Comparison of ENCODE assay signal across 18 cellular contexts in genomic region chr1:227388771-227389170, GRCh38.
DNase-seq lines count a peak whose midpoint lies in the region; ATAC-seq, FAIRE-seq and TF ChIP-seq lines count a peak whose summit lies in the region.
"Had no signal": no experiment of that assay in that cellular context is flagged by ENCODE, and none has a peak within 500 bp of the region (broad histone marks: within the 10 kb centered on the region; RNA-seq: fewer than 3 reads in every experiment).

No MANE protein-coding gene starts in this region.

- peak overlapping the region; percentile 73 for H2BK120ac ChIP-seq in mesendoderm (ENCODE audit: low read depth, low read length)

- H3K36me3 Mint-ChIP-seq in astrocyte (ENCODE audit: low read depth, unreplicated experiment) = no peaks in the 10 kb centered on the region
- H3K36me3 Mint-ChIP-seq: CD14-positive monocyte had no signal

- H3K4me3 Mint-ChIP-seq in astrocyte (ENCODE audit: unreplicated experiment) = peak overlapping the region; percentile 35
- H3K4me3 Mint-ChIP-seq: CD14-positive monocyte had no signal

- H2AK5ac ChIP-seq in mesendoderm (ENCODE audit: low read length) = no peak overlapping the region

- peak overlapping the region; percentile 15 for H3K27ac ChIP-seq in PC-3 (ENCODE audit: low read length)
- H3K27ac ChIP-seq in astrocyte (ENCODE audit: low read depth, low read length) = no peak overlapping the region
- no peak overlapping the region for H3K27ac ChIP-seq in mesendoderm (ENCODE audit: low read depth, low read length)
- H3K27ac ChIP-seq in body of pancreas = no peak overlapping the region

- DNase-seq in ELF-1 (ENCODE audit: low read depth, low spot score) = peak; percentile 42
- DNase-seq in PC-3 = peak; percentile 80
- DNase-seq in astrocyte (ENCODE audit: low read depth) = no peak
- DNase-seq in mesendoderm = peak; percentile 49
- no peak for DNase-seq in body of pancreas
- DNase-seq in foreskin fibroblast = no peak
- no peak for DNase-seq in DMS53 treated with DMSO at 0.1 percent for 48 hours (lab: John Stamatoyannopoulos, UW; ENCODE audit: unreplicated experiment)
- DNase-seq: Karpas-422, NCI-H1417, NCI-H2029 treated with DMSO at 0.1 percent for 48 hours, NCI-H510A treated with DMSO at 0.1 percent for 48 hours had no signal

- H3K4me3 ChIP-seq in PC-3 (ENCODE audit: low read length) = no peak overlapping the region; the same call in 1 of the 2 replicates
- H3K4me3 ChIP-seq in astrocyte (ENCODE audit: insufficient read depth, low read depth, low read length) = no peak overlapping the region
- H3K4me3 ChIP-seq in mesendoderm (ENCODE audit: low read length) = no peak overlapping the region
- no peak overlapping the region for H3K4me3 ChIP-seq in body of pancreas
- no peak overlapping the region for H3K4me3 ChIP-seq in foreskin fibroblast (ENCODE audit: low read depth in 1 of 2, low read length in 2 of 2)
- H3K4me3 ChIP-seq: GM12878 had no signal

- intact Hi-C loops in PC-3 (cut with micrococcal nuclease) (loop anchor here (1.0 to 2.0 kb wide), 3 partner anchors 16 to 71 kb away; no protein-coding TSS in a partner anchor), body of pancreas (cut with DNase I) (no loop called here)

- H3K4me2 ChIP-seq in PC-3 (ENCODE audit: low read length) (peak overlapping the region; percentile 33), astrocyte (ENCODE audit: low read length) (no peak overlapping the region), mesendoderm (ENCODE audit: low read length) (no peak overlapping the region)

- peaks cover 8% of the 10 kb centered on the region for H3K4me1 Mint-ChIP-seq in astrocyte (ENCODE audit: low read depth, unreplicated experiment)
- H3K4me1 Mint-ChIP-seq: CD14-positive monocyte had no signal

- H3K4ac ChIP-seq in mesendoderm (ENCODE audit: low read depth, low read length) = no peak overlapping the region

- H3K56ac ChIP-seq in mesendoderm (ENCODE audit: low read length) = no peak overlapping the region

- peak; percentile 84 for ATAC-seq in PC-3
- no peak for ATAC-seq in body of pancreas
- no peak for ATAC-seq in GM18870 (IDR thresholded peaks at IDR 0.05; ENCODE audit: unreplicated experiment)
- ATAC-seq: GM12878, Right ventricle myocardium inferior had no signal

- H3K27me3 Mint-ChIP-seq in astrocyte (ENCODE audit: low read depth, unreplicated experiment) = peaks cover 4% of the 10 kb centered on the region

- no peak overlapping the region for H3K23ac ChIP-seq in mesendoderm (ENCODE audit: low read length)

- H2AFZ ChIP-seq in PC-3 (ENCODE audit: low read length) (peak overlapping the region; percentile 12; the same call in 1 of the 2 replicates), astrocyte (ENCODE audit: low read depth, low read length) (no peak overlapping the region)

- no peak overlapping the region for H2BK15ac ChIP-seq in mesendoderm (replicated peaks; ENCODE audit: low read depth)

- H2BK5ac ChIP-seq in mesendoderm (ENCODE audit: low read length) = no peak overlapping the region

- H3K27me3 ChIP-seq in PC-3 (ENCODE audit: low read length) = no peaks in the 10 kb centered on the region
- H3K27me3 ChIP-seq in astrocyte (ENCODE audit: insufficient read depth, low read length) = no peaks in the 10 kb centered on the region
- H3K27me3 ChIP-seq in mesendoderm (ENCODE audit: insufficient read depth, low read length, poor library complexity) = no peaks in the 10 kb centered on the region
- no peaks in the 10 kb centered on the region for H3K27me3 ChIP-seq in body of pancreas

- H4K20me1 ChIP-seq in PC-3 (ENCODE audit: low read length) (no peaks in the 10 kb centered on the region), astrocyte (ENCODE audit: insufficient read depth, low read length) (no peaks in the 10 kb centered on the region)

- H3K79me2 ChIP-seq in PC-3 (ENCODE audit: low read length) (no peaks in the 10 kb centered on the region), astrocyte (ENCODE audit: insufficient read depth, low read length) (no peaks in the 10 kb centered on the region), mesendoderm (ENCODE audit: control insufficient read depth, insufficient read depth, low read length) (no peaks in the 10 kb centered on the region)

- TF ChIP-seq CTCF in PC-3 (conservative IDR thresholded peaks at IDR 0.05; ENCODE audit: low read depth, low read length) (no peak), astrocyte (IDR thresholded peaks at IDR 0.05; ENCODE audit: insufficient read depth, low read depth, low read length) (no peak), body of pancreas (IDR thresholded peaks at IDR 0.05) (no peak), foreskin fibroblast (IDR thresholded peaks at IDR 0.05; ENCODE audit: low read depth, low read length) (no peak)

- no peaks in the 10 kb centered on the region for H3K79me1 ChIP-seq in mesendoderm (ENCODE audit: low read length)

- H4K8ac ChIP-seq in mesendoderm (ENCODE audit: low read depth, low read length) = no peak overlapping the region

- no peaks in the 10 kb centered on the region for H3F3A ChIP-seq in PC-3 (ENCODE audit: low read length, unreplicated experiment)

- H3K36me3 ChIP-seq in PC-3 (ENCODE audit: low read depth, low read length) (no peaks in the 10 kb centered on the region), astrocyte (ENCODE audit: insufficient read depth, low read length) (no peaks in the 10 kb centered on the region), mesendoderm (ENCODE audit: control insufficient read depth, insufficient read depth, low read length) (no peaks in the 10 kb centered on the region), body of pancreas (replicated peaks in 1 of 2; ENCODE audit: insufficient read depth in 1 of 2, low read depth in 2 of 2) (no peaks in the 10 kb centered on the region)

- no peaks in the 10 kb centered on the region for H3K9me3 Mint-ChIP-seq in astrocyte (ENCODE audit: unreplicated experiment)

- CTCF ChIA-PET in PC-3 (lab: Charles Lee) = interaction anchor here (0.6 kb wide), 1 partner anchor 17 kb away, joined by 3 read pairs; no protein-coding TSS in a partner anchor

- H3K9ac ChIP-seq in PC-3 (ENCODE audit: low read length) (no peak overlapping the region), astrocyte (ENCODE audit: low read length) (no peak overlapping the region), mesendoderm (ENCODE audit: low read length) (no peak overlapping the region)

- no peak overlapping the region for H4K5ac ChIP-seq in mesendoderm (ENCODE audit: low read length)

- no peak overlapping the region for H3K18ac ChIP-seq in mesendoderm (ENCODE audit: low read length)

- BruUV-seq in PC-3 (replicated peaks; lab: Mats Ljungman, UMichigan) = no TSS peak

- FAIRE-seq in astrocyte (lab: Jason Lieb, UNC) = no peak
- FAIRE-seq: A204.1, GM12878, H1 had no signal

- no peak for TF ChIP-seq POLR2A in body of pancreas (IDR thresholded peaks at IDR 0.05)

- no peaks in the 10 kb centered on the region for H3K9me2 ChIP-seq in PC-3 (replicated peaks; ENCODE audit: low read length)

- POLR2A ChIA-PET in PC-3 (lab: Charles Lee; ENCODE audit: unreplicated experiment) = interaction anchor here (0.6 kb wide), 2 partner anchors 43 to 474 kb away, joined by 3 to 8 read pairs; no protein-coding TSS in a partner anchor

- H3K4me1 ChIP-seq in PC-3 (ENCODE audit: insufficient read depth, low read length) (peaks cover 13% of the 10 kb centered on the region), astrocyte (ENCODE audit: insufficient read depth, low read length) (no peaks in the 10 kb centered on the region), mesendoderm (ENCODE audit: control insufficient read depth, low read depth, low read length) (no peaks in the 10 kb centered on the region), body of pancreas (no peaks in the 10 kb centered on the region)

- no peak overlapping the region for H3K27ac Mint-ChIP-seq in astrocyte (ENCODE audit: unreplicated experiment)
- H3K27ac Mint-ChIP-seq: CD14-positive monocyte had no signal

- H3K9me3 ChIP-seq in PC-3 (ENCODE audit: low read length) = no peaks in the 10 kb centered on the region
- no peaks in the 10 kb centered on the region for H3K9me3 ChIP-seq in astrocyte (ENCODE audit: insufficient read depth, low read depth, low read length)
- no peaks in the 10 kb centered on the region for H3K9me3 ChIP-seq in body of pancreas
- H3K9me3 ChIP-seq: Caco-2 had no signal

Comparison
In these comparisons a context has a peak if more than half of its experiments do, and no peak if none do; other contexts are left out.
1. DNase-seq: peak in ELF-1 (single experiment), PC-3 (single experiment) and mesendoderm (single experiment); none in astrocyte (single experiment), body of pancreas (0 of 4), foreskin fibroblast (0 of 2) and DMS53 treated with DMSO at 0.1 percent for 48 hours (single experiment).